8 cellular contexts compared by ENCODE assay signal in genomic region chr1:62436039-62436465, GRCh38. TPM values are rescaled to one million over a fixed set of nuclear protein-coding genes. Genes with fewer than 3 reads are reported as not detected.
DNase-seq lines count a peak whose midpoint lies in the region; ATAC-seq and TF ChIP-seq lines count a peak whose summit lies in the region.

No MANE protein-coding gene starts in this region.

- peaks cover 8% of the 10 kb centered on the region for H3K4me1 Mint-ChIP-seq in Caco-2 (ENCODE audit: low read depth, unreplicated experiment)
- H3K4me1 Mint-ChIP-seq in T-helper 17 cell: peaks cover 17% of the 10 kb centered on the region

- TF ChIP-seq POLR2A in breast epithelium (IDR thresholded peaks at IDR 0.05): peak; percentile 96

- peak in 1 of 2 experiments; percentile 94 for DNase-seq in Caco-2
- DNase-seq in HFF-Myc (ENCODE audit: extremely low read depth, low read depth): peak; percentile 7
- DNase-seq in T-helper 17 cell: peak; percentile 92 to 96 (median 93)
- DNase-seq in breast epithelium (ENCODE audit: low spot score in 2 of 2): peak in 1 of 2 donors; percentile 95
- DNase-seq in left colon: peak in 1 of 2 donors; percentile 97
- peak; percentile 87 to 94 for DNase-seq in stimulated activated CD4-positive, alpha-beta T cell treated with anti-CD3 and anti-CD28 coated beads, Interleukin-4, amount 100 ng/mL, for 48 hours (ENCODE audit: low read depth in 2 of 2)
- DNase-seq in OCI-M1 (lab: John Stamatoyannopoulos, UW): no peak
- DNase-seq in NCI-H1105 (lab: John Stamatoyannopoulos, UW): no peak

- H3K36me3 ChIP-seq in Caco-2 (ENCODE audit: control insufficient read depth, insufficient read depth, low read length): no peaks in the 10 kb centered on the region
- no peaks in the 10 kb centered on the region for H3K36me3 ChIP-seq in breast epithelium

- H3K4me1 ChIP-seq in Caco-2 (no peaks in the 10 kb centered on the region; the same call in none of the 2 replicates), breast epithelium (peaks cover 0 to 8% of the 10 kb centered on the region in 2 donors)

- peak overlapping the region; percentile 99 for H3K27ac ChIP-seq in breast epithelium

- TF ChIP-seq CTCF in Caco-2 (IDR thresholded peaks at IDR 0.05; ENCODE audit: insufficient read depth in 1 of 2, low read depth in 1 of 2, low read length in 1 of 2, severe bottlenecking in 1 of 2, unreplicated experiment in 1 of 2): no peak
- no peak for TF ChIP-seq CTCF in HFF-Myc (IDR thresholded peaks at IDR 0.05; ENCODE audit: low read depth, low read length, missing control alignments)
- no peak for TF ChIP-seq CTCF in breast epithelium (IDR thresholded peaks at IDR 0.05)

- H3K27ac Mint-ChIP-seq in Caco-2 (ENCODE audit: unreplicated experiment) (peak overlapping the region; percentile 92), T-helper 17 cell (peak overlapping the region; percentile 96)

- peak overlapping the region; percentile 71 for H3K4me3 Mint-ChIP-seq in Caco-2 (ENCODE audit: unreplicated experiment)
- H3K4me3 Mint-ChIP-seq in T-helper 17 cell: peak overlapping the region; percentile 93

- intact Hi-C loops in Caco-2 (cut with micrococcal nuclease; ENCODE audit: unreplicated experiment) (loop anchor here (1.0 kb wide), 1 partner anchor 50 kb away; no protein-coding TSS in a partner anchor), breast epithelium (cut with DNase I; ENCODE audit: low total_unique reads) (no loop called here), left colon (cut with DNase I, micrococcal nuclease) (no loop called here)

- no peak for ATAC-seq in T-helper 17 cell
- ATAC-seq in left colon: peak; percentile 77

- H3K27me3 ChIP-seq in Caco-2 (replicated peaks; ENCODE audit: control insufficient read depth, insufficient read depth, low read length) (no peaks in the 10 kb centered on the region), breast epithelium (no peaks in the 10 kb centered on the region)

- peaks cover 9% of the 10 kb centered on the region for H3K9me3 Mint-ChIP-seq in Caco-2 (ENCODE audit: unreplicated experiment)

- H3K9me3 ChIP-seq in Caco-2 (no peaks in the 10 kb centered on the region), T-helper 17 cell (ENCODE audit: control insufficient read depth, low read length, poor library complexity, severe bottlenecking) (no peaks in the 10 kb centered on the region), breast epithelium (no peaks in the 10 kb centered on the region)

- H3K27me3 Mint-ChIP-seq in Caco-2 (ENCODE audit: insufficient read depth, unreplicated experiment): no peaks in the 10 kb centered on the region
- H3K27me3 Mint-ChIP-seq in T-helper 17 cell: peaks cover 6% of the 10 kb centered on the region

- H3K4me3 ChIP-seq in Caco-2 (ENCODE audit: low read depth, low read length) (peak overlapping the region; percentile 65), HFF-Myc (replicated peaks; ENCODE audit: low read depth, low read length) (peak overlapping the region; percentile 85), breast epithelium (peak overlapping the region; percentile 91 to 97 (median 93))

- CTCF ChIA-PET in Caco-2 (lab: Charles Lee): interaction anchor here (0.6 kb wide), 1 partner anchor 290 kb away, joined by 3 read pairs; no protein-coding TSS in a partner anchor

- BruUV-seq in Caco-2 (replicated peaks; lab: Mats Ljungman, UMichigan): no TSS peak

- POLR2A ChIA-PET in Caco-2 (lab: Charles Lee): interaction anchor here (0.5 to 1.2 kb wide), 6 partner anchors 12 to 281 kb away, joined by 3 read pairs; no protein-coding TSS in a partner anchor

- peaks cover 28% of the 10 kb centered on the region for H3K36me3 Mint-ChIP-seq in Caco-2 (ENCODE audit: insufficient read depth, unreplicated experiment)
- no peaks in the 10 kb centered on the region for H3K36me3 Mint-ChIP-seq in T-helper 17 cell (ENCODE audit: low read depth)

RNA-seq across cellular contexts. Expression of gene USP1, which starts 0.8 kb away (rescaled TPM):
- total RNA-seq in Caco-2 (2022): 35.0 and 39.3 TPM in 2 replicates
- total RNA-seq in T-helper 17 cell: 10 to 100 TPM; 28.3 to 29.3 TPM
- total RNA-seq in breast epithelium: 10 to 100 TPM; 19.4 to 39.7 (median 29.8) TPM
- total RNA-seq in left colon: 10 to 100 TPM; 21.2 to 23.3 TPM

Comparison
In these comparisons a context has a peak if more than half of its experiments do, and no peak if none do; other contexts are left out.
1. DNase-seq: peak in HFF-Myc (single experiment), T-helper 17 cell (3 of 3) and stimulated activated CD4-positive, alpha-beta T cell treated with anti-CD3 and anti-CD28 coated beads, Interleukin-4, amount 100 ng/mL, for 48 hours (2 of 2); none in OCI-M1 (single experiment) and NCI-H1105 (single experiment).
2. Peak in every context shown above with its lines, with median percentiles within 50 percentile points of each other: H3K4me3 ChIP-seq.